ENCODE assay signal across 1 cellular context in genomic region chr2:202870431-202871160, GRCh38.
TF ChIP-seq lines count a peak whose summit lies in the region.

No MANE protein-coding gene starts in this region.

TF ChIP-seq in HCT116, 20 proteins besides CTCF, POLR2A, EP300 and RAD21 (continued from another document):
- no peak for TF ChIP-seq REST (IDR thresholded peaks at IDR 0.05; ENCODE audit: low read depth)
- peak; percentile 66 for TF ChIP-seq POLR2AphosphoS5 (IDR thresholded peaks at IDR 0.05; ENCODE audit: low read depth, low read length)
- 0 out of 2 replicates have a peak, but pooled peaks have one; percentile 4 for TF ChIP-seq SP1 (IDR thresholded peaks at IDR 0.05; ENCODE audit: low read depth)
- TF ChIP-seq SIN3A (IDR thresholded peaks at IDR 0.05; ENCODE audit: low read depth), result no peak; the same call in 1 of the 2 replicates
- no peak for TF ChIP-seq FOSL1 (IDR thresholded peaks at IDR 0.05; ENCODE audit: low read depth)
- no peak for TF ChIP-seq JUND (IDR thresholded peaks at IDR 0.05)
- no peak for TF ChIP-seq EZH2 (IDR thresholded peaks at IDR 0.05)
- TF ChIP-seq TCF7L2 (IDR thresholded peaks at IDR 0.05; ENCODE audit: borderline replicate concordance, extremely low read depth, insufficient read depth, insufficient read length), result no peak
- no peak for TF ChIP-seq ZNF274 (IDR thresholded peaks at IDR 0.05; ENCODE audit: low read depth, low read length)
- TF ChIP-seq ZFX (IDR thresholded peaks at IDR 0.05), result no peak
- peak; percentile 46; the same call in 1 of the 2 replicates for TF ChIP-seq MAX (IDR thresholded peaks at IDR 0.05)
- no peak for TF ChIP-seq SRF (IDR thresholded peaks at IDR 0.05; ENCODE audit: low read depth)
- TF ChIP-seq CEBPB (IDR thresholded peaks at IDR 0.05; ENCODE audit: low read depth), result no peak
